Comparison of ENCODE assay signal across 1 cellular context in the genomic region with DNA sequence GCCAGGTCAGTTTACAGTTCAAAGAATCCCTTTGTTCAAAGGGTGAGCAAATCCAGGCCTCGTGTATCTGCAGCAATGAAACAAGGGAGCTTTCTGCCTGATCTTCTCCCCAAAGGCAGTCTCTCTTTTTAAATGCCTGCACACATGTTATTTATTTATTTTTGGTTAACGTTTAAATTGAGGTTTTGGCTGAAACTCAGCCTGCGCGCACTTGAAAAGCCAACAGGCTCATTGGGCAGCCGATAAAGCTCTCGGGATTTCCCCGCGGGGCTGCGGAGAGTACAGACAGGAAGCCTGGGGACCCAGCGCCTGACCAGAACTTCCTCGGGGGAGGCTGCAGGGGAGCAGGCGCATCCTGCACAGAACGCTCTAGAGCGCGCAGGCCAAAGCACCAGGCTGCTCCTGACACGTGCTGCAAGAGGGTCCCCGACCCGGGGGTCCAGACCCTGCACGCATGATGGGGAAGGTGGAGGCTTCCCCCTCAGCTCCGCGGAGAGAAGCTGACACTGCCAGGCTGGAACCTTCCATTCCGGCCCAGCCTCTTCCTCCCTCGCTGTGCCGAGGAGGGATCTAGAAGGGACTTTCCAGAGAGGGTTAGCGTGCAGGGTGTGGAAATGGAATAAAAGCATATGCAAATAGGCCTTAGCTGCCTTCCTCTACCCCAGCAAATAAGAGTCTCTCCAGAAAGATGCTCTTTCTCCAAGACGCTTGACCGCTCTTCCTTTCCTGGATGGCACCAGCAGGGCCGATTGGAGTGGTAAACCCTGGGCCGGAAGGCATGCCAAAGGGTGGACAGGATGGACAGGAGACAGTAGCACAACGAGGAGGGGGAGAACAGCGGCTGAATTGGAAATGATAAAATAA.
A peak's percentile ranks its signal among the peaks of the same experiment; 100 is the strongest.
TF ChIP-seq lines count a peak whose summit lies in the region.

No MANE protein-coding gene starts in this region.

TF ChIP-seq in HepG2, 621 proteins besides CTCF, POLR2A, EP300 and RAD21 (continued from another document and continues in another):
- TF ChIP-seq, protein P1, sequence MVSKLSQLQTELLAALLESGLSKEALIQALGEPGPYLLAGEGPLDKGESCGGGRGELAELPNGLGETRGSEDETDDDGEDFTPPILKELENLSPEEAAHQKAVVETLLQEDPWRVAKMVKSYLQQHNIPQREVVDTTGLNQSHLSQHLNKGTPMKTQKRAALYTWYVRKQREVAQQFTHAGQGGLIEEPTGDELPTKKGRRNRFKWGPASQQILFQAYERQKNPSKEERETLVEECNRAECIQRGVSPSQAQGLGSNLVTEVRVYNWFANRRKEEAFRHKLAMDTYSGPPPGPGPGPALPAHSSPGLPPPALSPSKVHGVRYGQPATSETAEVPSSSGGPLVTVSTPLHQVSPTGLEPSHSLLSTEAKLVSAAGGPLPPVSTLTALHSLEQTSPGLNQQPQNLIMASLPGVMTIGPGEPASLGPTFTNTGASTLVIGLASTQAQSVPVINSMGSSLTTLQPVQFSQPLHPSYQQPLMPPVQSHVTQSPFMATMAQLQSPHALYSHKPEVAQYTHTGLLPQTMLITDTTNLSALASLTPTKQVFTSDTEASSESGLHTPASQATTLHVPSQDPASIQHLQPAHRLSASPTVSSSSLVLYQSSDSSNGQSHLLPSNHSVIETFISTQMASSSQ (IDR thresholded peaks at IDR 0.05; ENCODE audit: low read depth) = peak; percentile 93
- TF ChIP-seq, protein P1 (CRISPR knock-in tag; IDR thresholded peaks at IDR 0.05; ENCODE audit: borderline replicate concordance) = peak; percentile 98
- TF ChIP-seq MED8 (CRISPR knock-in tag; IDR thresholded peaks at IDR 0.05; ENCODE audit: insufficient replicate concordance) = peak; percentile 85
- peak; percentile 83 for TF ChIP-seq ATF7-NPFF (CRISPR knock-in tag; IDR thresholded peaks at IDR 0.05; ENCODE audit: low read depth)
- peak; percentile 56; the same call in 1 of the 2 replicates for TF ChIP-seq ZNF552 (CRISPR knock-in tag; IDR thresholded peaks at IDR 0.05; ENCODE audit: borderline replicate concordance)
- 0 out of 2 replicates have a peak, but pooled peaks have one; percentile 35 for TF ChIP-seq ZNF816 (CRISPR knock-in tag; IDR thresholded peaks at IDR 0.05; ENCODE audit: borderline replicate concordance)
- TF ChIP-seq, protein P2, sequence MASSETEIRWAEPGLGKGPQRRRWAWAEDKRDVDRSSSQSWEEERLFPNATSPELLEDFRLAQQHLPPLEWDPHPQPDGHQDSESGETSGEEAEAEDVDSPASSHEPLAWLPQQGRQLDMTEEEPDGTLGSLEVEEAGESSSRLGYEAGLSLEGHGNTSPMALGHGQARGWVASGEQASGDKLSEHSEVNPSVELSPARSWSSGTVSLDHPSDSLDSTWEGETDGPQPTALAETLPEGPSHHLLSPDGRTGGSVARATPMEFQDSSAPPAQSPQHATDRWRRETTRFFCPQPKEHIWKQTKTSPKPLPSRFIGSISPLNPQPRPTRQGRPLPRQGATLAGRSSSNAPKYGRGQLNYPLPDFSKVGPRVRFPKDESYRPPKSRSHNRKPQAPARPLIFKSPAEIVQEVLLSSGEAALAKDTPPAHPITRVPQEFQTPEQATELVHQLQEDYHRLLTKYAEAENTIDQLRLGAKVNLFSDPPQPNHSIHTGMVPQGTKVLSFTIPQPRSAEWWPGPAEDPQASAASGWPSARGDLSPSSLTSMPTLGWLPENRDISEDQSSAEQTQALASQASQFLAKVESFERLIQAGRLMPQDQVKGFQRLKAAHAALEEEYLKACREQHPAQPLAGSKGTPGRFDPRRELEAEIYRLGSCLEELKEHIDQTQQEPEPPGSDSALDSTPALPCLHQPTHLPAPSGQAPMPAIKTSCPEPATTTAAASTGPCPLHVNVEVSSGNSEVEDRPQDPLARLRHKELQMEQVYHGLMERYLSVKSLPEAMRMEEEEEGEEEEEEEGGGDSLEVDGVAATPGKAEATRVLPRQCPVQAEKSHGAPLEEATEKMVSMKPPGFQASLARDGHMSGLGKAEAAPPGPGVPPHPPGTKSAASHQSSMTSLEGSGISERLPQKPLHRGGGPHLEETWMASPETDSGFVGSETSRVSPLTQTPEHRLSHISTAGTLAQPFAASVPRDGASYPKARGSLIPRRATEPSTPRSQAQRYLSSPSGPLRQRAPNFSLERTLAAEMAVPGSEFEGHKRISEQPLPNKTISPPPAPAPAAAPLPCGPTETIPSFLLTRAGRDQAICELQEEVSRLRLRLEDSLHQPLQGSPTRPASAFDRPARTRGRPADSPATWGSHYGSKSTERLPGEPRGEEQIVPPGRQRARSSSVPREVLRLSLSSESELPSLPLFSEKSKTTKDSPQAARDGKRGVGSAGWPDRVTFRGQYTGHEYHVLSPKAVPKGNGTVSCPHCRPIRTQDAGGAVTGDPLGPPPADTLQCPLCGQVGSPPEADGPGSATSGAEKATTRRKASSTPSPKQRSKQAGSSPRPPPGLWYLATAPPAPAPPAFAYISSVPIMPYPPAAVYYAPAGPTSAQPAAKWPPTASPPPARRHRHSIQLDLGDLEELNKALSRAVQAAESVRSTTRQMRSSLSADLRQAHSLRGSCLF (CRISPR knock-in tag; IDR thresholded peaks at IDR 0.05; ENCODE audit: borderline replicate concordance) = 0 out of 2 replicates have a peak, but pooled peaks have one; percentile 30
- no peak for TF ChIP-seq ZNF564 (CRISPR knock-in tag; IDR thresholded peaks at IDR 0.05)
- peak; percentile 87 for TF ChIP-seq KMT2A (CRISPR knock-in tag; IDR thresholded peaks at IDR 0.05)
- peak; percentile 56 for TF ChIP-seq HNRNPLL (IDR thresholded peaks at IDR 0.05; ENCODE audit: low read depth, low read length, poor library complexity, severe bottlenecking)
- TF ChIP-seq CC2D1A (CRISPR knock-in tag; IDR thresholded peaks at IDR 0.05) = no peak
- TF ChIP-seq, protein P3, sequence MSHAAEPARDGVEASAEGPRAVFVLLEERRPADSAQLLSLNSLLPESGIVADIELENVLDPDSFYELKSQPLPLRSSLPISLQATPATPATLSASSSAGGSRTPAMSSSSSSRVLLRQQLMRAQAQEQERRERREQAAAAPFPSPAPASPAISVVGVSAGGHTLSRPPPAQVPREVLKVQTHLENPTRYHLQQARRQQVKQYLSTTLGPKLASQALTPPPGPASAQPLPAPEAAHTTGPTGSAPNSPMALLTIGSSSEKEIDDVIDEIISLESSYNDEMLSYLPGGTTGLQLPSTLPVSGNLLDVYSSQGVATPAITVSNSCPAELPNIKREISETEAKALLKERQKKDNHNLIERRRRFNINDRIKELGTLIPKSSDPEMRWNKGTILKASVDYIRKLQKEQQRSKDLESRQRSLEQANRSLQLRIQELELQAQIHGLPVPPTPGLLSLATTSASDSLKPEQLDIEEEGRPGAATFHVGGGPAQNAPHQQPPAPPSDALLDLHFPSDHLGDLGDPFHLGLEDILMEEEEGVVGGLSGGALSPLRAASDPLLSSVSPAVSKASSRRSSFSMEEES (CRISPR knock-in tag; IDR thresholded peaks at IDR 0.05) = peak; percentile 81
- peak; percentile 81 for TF ChIP-seq GABPB1 (CRISPR knock-in tag; IDR thresholded peaks at IDR 0.05)
- no peak for TF ChIP-seq SP1 (IDR thresholded peaks at IDR 0.05)
- no peak for TF ChIP-seq SP1 (CRISPR knock-in tag; IDR thresholded peaks at IDR 0.05)
- TF ChIP-seq ZNF720 (CRISPR knock-in tag; IDR thresholded peaks at IDR 0.05) = no peak
- TF ChIP-seq PLRG1 (conservative IDR thresholded peaks at IDR 0.05) = no peak
- no peak for TF ChIP-seq CREB1 (IDR thresholded peaks at IDR 0.05)
- TF ChIP-seq CREB1 (CRISPR knock-in tag; IDR thresholded peaks at IDR 0.05) = 0 out of 2 replicates have a peak, but pooled peaks have one; percentile 2
- peak; percentile 16; the same call in 1 of the 3 replicates for TF ChIP-seq MXI1 (IDR thresholded peaks at IDR 0.05; ENCODE audit: borderline replicate concordance, low read depth, low read length)
- peak; percentile 70; the same call in 1 of the 2 replicates for TF ChIP-seq ZNF225 (CRISPR knock-in tag; IDR thresholded peaks at IDR 0.05)
- 0 out of 2 replicates have a peak, but pooled peaks have one; percentile 6 for TF ChIP-seq TSC22D2 (CRISPR knock-in tag; IDR thresholded peaks at IDR 0.05; ENCODE audit: borderline replicate concordance)
- TF ChIP-seq, protein P4, sequence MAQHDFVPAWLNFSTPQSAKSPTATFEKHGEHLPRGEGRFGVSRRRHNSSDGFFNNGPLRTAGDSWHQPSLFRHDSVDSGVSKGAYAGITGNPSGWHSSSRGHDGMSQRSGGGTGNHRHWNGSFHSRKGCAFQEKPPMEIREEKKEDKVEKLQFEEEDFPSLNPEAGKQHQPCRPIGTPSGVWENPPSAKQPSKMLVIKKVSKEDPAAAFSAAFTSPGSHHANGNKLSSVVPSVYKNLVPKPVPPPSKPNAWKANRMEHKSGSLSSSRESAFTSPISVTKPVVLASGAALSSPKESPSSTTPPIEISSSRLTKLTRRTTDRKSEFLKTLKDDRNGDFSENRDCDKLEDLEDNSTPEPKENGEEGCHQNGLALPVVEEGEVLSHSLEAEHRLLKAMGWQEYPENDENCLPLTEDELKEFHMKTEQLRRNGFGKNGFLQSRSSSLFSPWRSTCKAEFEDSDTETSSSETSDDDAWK (CRISPR knock-in tag; IDR thresholded peaks at IDR 0.05) = no peak
- TF ChIP-seq MTA1 (CRISPR knock-in tag; IDR thresholded peaks at IDR 0.05; ENCODE audit: borderline replicate concordance) = 0 out of 2 replicates have a peak, but pooled peaks have one; percentile 75
- TF ChIP-seq ZFP36L1 (CRISPR knock-in tag; IDR thresholded peaks at IDR 0.05) = peak; percentile 71; the same call in 1 of the 2 replicates
- peak; percentile 82 for TF ChIP-seq MED1 (CRISPR knock-in tag; IDR thresholded peaks at IDR 0.05)
- peak; percentile 76; the same call in 1 of the 2 replicates for TF ChIP-seq ZNF235 (CRISPR knock-in tag; IDR thresholded peaks at IDR 0.05; ENCODE audit: borderline replicate concordance)
- no peak for TF ChIP-seq ZNF484 (CRISPR knock-in tag; IDR thresholded peaks at IDR 0.05; ENCODE audit: borderline replicate concordance, low read depth)
- TF ChIP-seq ZNF598 (CRISPR knock-in tag; IDR thresholded peaks at IDR 0.05; ENCODE audit: borderline replicate concordance) = 0 out of 2 replicates have a peak, but pooled peaks have one; percentile 44
- peak; percentile 84 for TF ChIP-seq ZNF317 (CRISPR knock-in tag; IDR thresholded peaks at IDR 0.05)
- peak; percentile 59; the same call in 1 of the 2 replicates for TF ChIP-seq ZBTB42 (CRISPR knock-in tag; IDR thresholded peaks at IDR 0.05)
- TF ChIP-seq KLF16 (CRISPR knock-in tag; IDR thresholded peaks at IDR 0.05) = peak in 1 of 2 experiments; percentile 83; a peak in 2 of 4 replicates
- no peak; the same call in none of the 2 replicates for TF ChIP-seq THAP11 (CRISPR knock-in tag; IDR thresholded peaks at IDR 0.05)
- TF ChIP-seq AHR (CRISPR knock-in tag; IDR thresholded peaks at IDR 0.05) = 0 out of 2 replicates have a peak, but pooled peaks have one; percentile 62
- no peak for TF ChIP-seq USF2 (IDR thresholded peaks at IDR 0.05; ENCODE audit: low read depth, low read length)
- no peak for TF ChIP-seq USF2 (CRISPR knock-in tag; IDR thresholded peaks at IDR 0.05; ENCODE audit: borderline replicate concordance)
- no peak for TF ChIP-seq ZFP41 (CRISPR knock-in tag; IDR thresholded peaks at IDR 0.05; ENCODE audit: borderline replicate concordance)
- TF ChIP-seq ZNF639 (CRISPR knock-in tag; conservative IDR thresholded peaks at IDR 0.05) = 0 out of 2 replicates have a peak, but pooled peaks have one; percentile 51
- no peak; the same call in 1 of the 2 replicates for TF ChIP-seq HBP1 (CRISPR knock-in tag; IDR thresholded peaks at IDR 0.05; ENCODE audit: low read depth)
- TF ChIP-seq ZNF773 (CRISPR knock-in tag; IDR thresholded peaks at IDR 0.05; ENCODE audit: borderline replicate concordance) = peak; percentile 90; the same call in 1 of the 2 replicates
- TF ChIP-seq GLI4 (CRISPR knock-in tag; IDR thresholded peaks at IDR 0.05; ENCODE audit: borderline replicate concordance) = peak; percentile 75; the same call in 1 of the 2 replicates
